13 cellular contexts compared by ENCODE assay signal in the genomic region with DNA sequence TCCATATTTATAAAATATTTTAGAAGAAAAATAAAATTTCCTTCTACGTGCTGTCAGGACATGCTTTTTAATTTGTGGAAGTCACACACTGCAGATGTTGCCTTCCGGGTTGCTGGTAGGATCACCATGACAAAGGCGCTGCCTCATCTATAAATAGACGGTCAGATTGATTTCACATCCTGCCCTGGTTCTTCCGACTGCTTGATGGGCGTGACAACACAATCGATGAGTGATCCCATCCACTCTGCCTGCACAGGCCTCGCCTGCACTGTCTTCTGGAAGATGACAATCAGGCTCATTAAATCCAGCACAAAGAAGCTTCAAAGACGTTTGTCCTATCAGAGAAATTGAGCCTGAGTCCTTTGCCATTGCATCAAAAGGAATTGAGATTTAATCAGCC.
DNase-seq lines count a peak whose midpoint lies in the region; ATAC-seq and TF ChIP-seq lines count a peak whose summit lies in the region.
"Had no signal": no experiment of that assay in that cellular context is flagged by ENCODE, and none has a peak within 500 bp of the region (broad histone marks: within the 10 kb centered on the region; RNA-seq: fewer than 3 reads in every experiment).

No MANE protein-coding gene starts in this region.

- H3K9me3 ChIP-seq in SJCRH30 (replicated peaks): peaks cover 3% of the 10 kb centered on the region; the same call in 1 of the 2 replicates
- peaks cover 5% of the 10 kb centered on the region for H3K9me3 ChIP-seq in neural cell (ENCODE audit: low read length)
- no peaks in the 10 kb centered on the region for H3K9me3 ChIP-seq in ovary

- H3K27ac ChIP-seq in SJCRH30 (peak overlapping the region; percentile 6; the same call in 1 of the 2 replicates), neural cell (ENCODE audit: low read length) (peak overlapping the region; percentile 61), ovary (no peak overlapping the region), caudate nucleus (ENCODE audit: low read depth, low read length) (no peak overlapping the region)

- H3K4me1 ChIP-seq in SJCRH30 (peaks cover 6% of the 10 kb centered on the region; the same call in 1 of the 2 replicates), ovary (ENCODE audit: insufficient read depth) (no peaks in the 10 kb centered on the region)

- H3K4me3 ChIP-seq in SJCRH30 (no peak overlapping the region), neural cell (ENCODE audit: low read length) (no peak overlapping the region), ovary (no peak overlapping the region)
- H3K4me3 ChIP-seq: K562 had no signal

- DNase-seq in SJCRH30 (peak; percentile 28 to 66), NCI-H2081 treated with DMSO at 0.1 percent for 48 hours (lab: John Stamatoyannopoulos, UW) (no peak), ovary (no peak), caudate nucleus (lab: John Stamatoyannopoulos, UW) (no peak)
- DNase-seq: activated CD4-positive, alpha-beta T cell treated with anti-CD3 and anti-CD28 coated beads for 4 hours; activated naive CD4-positive, alpha-beta T cell; DMS 273 treated with DMSO at 0.1 percent for 48 hours; NCI-H2107; stimulated activated naive CD4-positive, alpha-beta T cell treated with Interleukin-2 at 50 U/mL for 16 hours had no signal

- TF ChIP-seq POLR2A in ovary (IDR thresholded peaks at IDR 0.05): no peak

- H2AFZ ChIP-seq in neural cell (ENCODE audit: low read depth, low read length): peak overlapping the region; percentile 32

- no peaks in the 10 kb centered on the region for H3K36me3 ChIP-seq in SJCRH30
- no peaks in the 10 kb centered on the region for H3K36me3 ChIP-seq in neural cell (ENCODE audit: insufficient read depth, low read length)
- no peaks in the 10 kb centered on the region for H3K36me3 ChIP-seq in ovary

- H3K9ac ChIP-seq in neural cell (ENCODE audit: low read length): no peak overlapping the region

- no peaks in the 10 kb centered on the region for H4K20me1 ChIP-seq in neural cell (ENCODE audit: insufficient read depth)

- no peak overlapping the region for H3K4me2 ChIP-seq in neural cell (ENCODE audit: low read length)

- H3K27me3 ChIP-seq in SJCRH30 (no peaks in the 10 kb centered on the region), neural cell (ENCODE audit: insufficient read depth, low read depth, low read length) (no peaks in the 10 kb centered on the region), ovary (no peaks in the 10 kb centered on the region)

- TF ChIP-seq RAD21 in neural cell (conservative IDR thresholded peaks at IDR 0.05): no peak

- intact Hi-C loops in ovary (cut with DNase I): loop anchor here in 1 of 4 donors (10.0 kb wide), 1 partner anchor 533 kb away; no protein-coding TSS in a partner anchor

- H3K9me2 ChIP-seq in neural cell (ENCODE audit: insufficient read depth, low read length): no peaks in the 10 kb centered on the region

- H3K79me2 ChIP-seq in neural cell (replicated peaks; ENCODE audit: insufficient read depth, low read length): no peaks in the 10 kb centered on the region

- WGBS in ovary, 3 donors: 85 to 91% (median 85%) methylated on average over 9 of the region's 9 CpGs

- TF ChIP-seq CTCF in neural cell (IDR thresholded peaks at IDR 0.05; ENCODE audit: poor library complexity, severe bottlenecking) (no peak), ovary (IDR thresholded peaks at IDR 0.05) (no peak)

- TF ChIP-seq EP300 in neural cell (conservative IDR thresholded peaks at IDR 0.05; ENCODE audit: poor library complexity, severe bottlenecking) (no peak), ovary (IDR thresholded peaks at IDR 0.05) (no peak)

- H3F3A ChIP-seq in neural cell (ENCODE audit: insufficient read depth, low read length, poor library complexity, severe bottlenecking): no peaks in the 10 kb centered on the region

- ATAC-seq in GM18520 (IDR thresholded peaks at IDR 0.05; ENCODE audit: unreplicated experiment): peak; percentile 45
- peak; percentile 74 for ATAC-seq in HG03354 (IDR thresholded peaks at IDR 0.05; ENCODE audit: poor library complexity, severe bottlenecking, unreplicated experiment)
- ATAC-seq: K562 had no signal

TF ChIP-seq in neural cell, 6 proteins besides CTCF, POLR2A, EP300 and RAD21:
- TF ChIP-seq POLR2AphosphoS5 (IDR thresholded peaks at IDR 0.05) (peak; percentile 58), TAF1 (IDR thresholded peaks at IDR 0.05; ENCODE audit: low read depth) (no peak), MXI1 (conservative IDR thresholded peaks at IDR 0.05; ENCODE audit: poor library complexity, severe bottlenecking) (no peak), EZH2 (IDR thresholded peaks at IDR 0.05; ENCODE audit: borderline replicate concordance, insufficient read depth, low read length, poor library complexity, severe bottlenecking) (no peak), SMC3 (conservative IDR thresholded peaks at IDR 0.05; ENCODE audit: poor library complexity) (no peak)
- TF ChIP-seq, protein P1, sequence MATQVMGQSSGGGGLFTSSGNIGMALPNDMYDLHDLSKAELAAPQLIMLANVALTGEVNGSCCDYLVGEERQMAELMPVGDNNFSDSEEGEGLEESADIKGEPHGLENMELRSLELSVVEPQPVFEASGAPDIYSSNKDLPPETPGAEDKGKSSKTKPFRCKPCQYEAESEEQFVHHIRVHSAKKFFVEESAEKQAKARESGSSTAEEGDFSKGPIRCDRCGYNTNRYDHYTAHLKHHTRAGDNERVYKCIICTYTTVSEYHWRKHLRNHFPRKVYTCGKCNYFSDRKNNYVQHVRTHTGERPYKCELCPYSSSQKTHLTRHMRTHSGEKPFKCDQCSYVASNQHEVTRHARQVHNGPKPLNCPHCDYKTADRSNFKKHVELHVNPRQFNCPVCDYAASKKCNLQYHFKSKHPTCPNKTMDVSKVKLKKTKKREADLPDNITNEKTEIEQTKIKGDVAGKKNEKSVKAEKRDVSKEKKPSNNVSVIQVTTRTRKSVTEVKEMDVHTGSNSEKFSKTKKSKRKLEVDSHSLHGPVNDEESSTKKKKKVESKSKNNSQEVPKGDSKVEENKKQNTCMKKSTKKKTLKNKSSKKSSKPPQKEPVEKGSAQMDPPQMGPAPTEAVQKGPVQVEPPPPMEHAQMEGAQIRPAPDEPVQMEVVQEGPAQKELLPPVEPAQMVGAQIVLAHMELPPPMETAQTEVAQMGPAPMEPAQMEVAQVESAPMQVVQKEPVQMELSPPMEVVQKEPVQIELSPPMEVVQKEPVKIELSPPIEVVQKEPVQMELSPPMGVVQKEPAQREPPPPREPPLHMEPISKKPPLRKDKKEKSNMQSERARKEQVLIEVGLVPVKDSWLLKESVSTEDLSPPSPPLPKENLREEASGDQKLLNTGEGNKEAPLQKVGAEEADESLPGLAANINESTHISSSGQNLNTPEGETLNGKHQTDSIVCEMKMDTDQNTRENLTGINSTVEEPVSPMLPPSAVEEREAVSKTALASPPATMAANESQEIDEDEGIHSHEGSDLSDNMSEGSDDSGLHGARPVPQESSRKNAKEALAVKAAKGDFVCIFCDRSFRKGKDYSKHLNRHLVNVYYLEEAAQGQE (IDR thresholded peaks at IDR 0.05; ENCODE audit: borderline replicate concordance): no peak
TF ChIP-seq in neural cell: peak in this region for 1.

Comparison
In these comparisons a context has a peak if more than half of its experiments do, and no peak if none do; other contexts are left out.
1. DNase-seq: peak in SJCRH30 (2 of 2); none in NCI-H2081 treated with DMSO at 0.1 percent for 48 hours (single experiment), ovary (0 of 5) and caudate nucleus (0 of 61).
2. H3K27ac ChIP-seq: peak in SJCRH30 (single experiment) and neural cell (single experiment); none in ovary (0 of 2) and caudate nucleus (single experiment).